In genomic region chr5:178793156-178793555, GRCh38 we compare ENCODE assay signal across 9 cellular contexts.
DNase-seq lines count a peak whose midpoint lies in the region; ATAC-seq and TF ChIP-seq lines count a peak whose summit lies in the region.
"Had no signal": no experiment of that assay in that cellular context is flagged by ENCODE, and none has a peak within 500 bp of the region (broad histone marks: within the 10 kb centered on the region; RNA-seq: fewer than 3 reads in every experiment).

No MANE protein-coding gene starts in this region.

- H3K9me3 ChIP-seq in Loucy (ENCODE audit: insufficient read depth, low read depth, low read length) (no peaks in the 10 kb centered on the region), neuronal stem cell (replicated peaks in 1 of 2; ENCODE audit: control insufficient read depth in 2 of 2, insufficient read depth in 1 of 2, low read depth in 1 of 2, low read length in 2 of 2) (peaks cover 0 to 27% of the 10 kb centered on the region in 2 donors)
- H3K9me3 ChIP-seq in CD4-positive, alpha-beta memory T cell (ENCODE audit: control insufficient read depth in 1 of 2, low read length in 2 of 2): no peaks in the 10 kb centered on the region

- H3K27me3 ChIP-seq in Loucy (ENCODE audit: insufficient read depth, low read length, poor library complexity, severe bottlenecking): no peaks in the 10 kb centered on the region
- no peaks in the 10 kb centered on the region for H3K27me3 ChIP-seq in neuronal stem cell (ENCODE audit: control insufficient read depth in 3 of 3, insufficient read depth in 3 of 3, low read depth in 1 of 3, low read length in 3 of 3)
- no peaks in the 10 kb centered on the region for H3K27me3 ChIP-seq in CD4-positive, alpha-beta memory T cell (ENCODE audit: insufficient read depth, low read length)

- TF ChIP-seq CTCF in Loucy (conservative IDR thresholded peaks at IDR 0.05; ENCODE audit: low read length): peak; percentile 36
- peak; percentile 26 for TF ChIP-seq CTCF in choroid plexus epithelial cell (conservative IDR thresholded peaks at IDR 0.05; ENCODE audit: low read depth, low read length)

- no peak overlapping the region for H4K8ac ChIP-seq in neuronal stem cell (ENCODE audit: low read depth, low read length)

- POLR2A ChIA-PET in CD4-positive, alpha-beta memory T cell (lab: Charles Lee; ENCODE audit: partially characterized antibody): no interaction called here

- no peak overlapping the region for H2BK12ac ChIP-seq in neuronal stem cell (ENCODE audit: low read length)

- H3K4me3 ChIP-seq in Loucy (ENCODE audit: low read length, poor library complexity, severe bottlenecking) (no peak overlapping the region), choroid plexus epithelial cell (ENCODE audit: low read depth, low read length) (no peak overlapping the region), neuronal stem cell (ENCODE audit: low read length in 2 of 2) (no peak overlapping the region)
- no peak overlapping the region for H3K4me3 ChIP-seq in CD4-positive, alpha-beta memory T cell (ENCODE audit: low read length in 2 of 2)

- H3K4me1 Mint-ChIP-seq in CD4-positive, alpha-beta memory T cell: no peaks in the 10 kb centered on the region

- no peaks in the 10 kb centered on the region for H3F3A ChIP-seq in Loucy (ENCODE audit: low read depth)

- peaks cover under 1 to 10% of the 10 kb centered on the region in 2 donors for H3K27me3 Mint-ChIP-seq in CD4-positive, alpha-beta memory T cell

- H3K4me2 ChIP-seq in Loucy (ENCODE audit: low read depth, low read length, poor library complexity, severe bottlenecking) (no peak overlapping the region), neuronal stem cell (ENCODE audit: insufficient read depth, low read length, poor library complexity, severe bottlenecking) (no peak overlapping the region)

- no peak overlapping the region for H2BK120ac ChIP-seq in neuronal stem cell (ENCODE audit: low read depth, low read length)

- H3K14ac ChIP-seq in neuronal stem cell (ENCODE audit: low read length): no peak overlapping the region

- H2BK5ac ChIP-seq in neuronal stem cell (ENCODE audit: low read length): no peak overlapping the region

- no peaks in the 10 kb centered on the region for H3K79me2 ChIP-seq in Loucy (ENCODE audit: insufficient read depth, low read length)

- peaks cover 0 to 2% (median 0%) of the 10 kb centered on the region in 8 donors for H3K9me3 Mint-ChIP-seq in CD4-positive, alpha-beta memory T cell

- H3K9ac ChIP-seq in Loucy (ENCODE audit: low read depth, low read length, poor library complexity, severe bottlenecking): no peak overlapping the region
- no peak overlapping the region for H3K9ac ChIP-seq in neuronal stem cell (ENCODE audit: low read depth, low read length, poor library complexity)

- no peak for ATAC-seq in Right ventricle myocardium inferior
- ATAC-seq: naive thymus-derived CD4-positive, alpha-beta T cell had no signal

- no peak overlapping the region for H3K27ac Mint-ChIP-seq in CD4-positive, alpha-beta memory T cell
- H3K27ac Mint-ChIP-seq: naive thymus-derived CD4-positive, alpha-beta T cell had no signal

- H2AFZ ChIP-seq in Loucy (ENCODE audit: low read length) (no peak overlapping the region), neuronal stem cell (ENCODE audit: low read length) (no peak overlapping the region)

- H3K79me1 ChIP-seq in neuronal stem cell (ENCODE audit: low read depth, low read length): no peaks in the 10 kb centered on the region

- no peak overlapping the region for H3K4me3 Mint-ChIP-seq in CD4-positive, alpha-beta memory T cell
- H3K4me3 Mint-ChIP-seq: naive thymus-derived CD4-positive, alpha-beta T cell had no signal

- H4K91ac ChIP-seq in neuronal stem cell (ENCODE audit: low read depth, low read length, poor library complexity): no peak overlapping the region

- H3K27ac ChIP-seq in neuronal stem cell (replicated peaks; ENCODE audit: low read length): no peak overlapping the region
- no peak overlapping the region for H3K27ac ChIP-seq in CD4-positive, alpha-beta memory T cell (ENCODE audit: low read depth, low read length)

- H2AK5ac ChIP-seq in neuronal stem cell (ENCODE audit: low read depth, low read length): no peak overlapping the region

- no CpG with 5 or more reads among the region's 12 CpGs for WGBS in neuronal stem cell (ENCODE audit: extremely low coverage in 2 of 2, insufficient read length in 2 of 2, insufficient replicate concordance in 1 of 2), 2 donors

- no peaks in the 10 kb centered on the region for H3K9me2 ChIP-seq in Loucy (replicated peaks; ENCODE audit: low read depth, low read length)

- H2BK15ac ChIP-seq in neuronal stem cell (ENCODE audit: low read length): no peak overlapping the region

- H3K4ac ChIP-seq in neuronal stem cell (ENCODE audit: low read length): no peak overlapping the region

- DNase-seq in NCI-H2196 (lab: John Stamatoyannopoulos, UW; ENCODE audit: unreplicated experiment) (peak; percentile 10), NCI-H2196 treated with DMSO at 0.1 percent for 48 hours (lab: John Stamatoyannopoulos, UW; ENCODE audit: unreplicated experiment) (no peak), choroid plexus epithelial cell (ENCODE audit: low read depth) (no peak), neuronal stem cell (ENCODE audit: low spot score) (no peak), Right ventricle myocardium inferior (ENCODE audit: missing footprints) (no peak)
- DNase-seq in stimulated activated CD4-positive, alpha-beta T cell treated with anti-CD3 and anti-CD28 coated beads, Interleukin-12 subunit alpha, Interleukin-12 subunit beta, amount 100 ng/mL, for 48 hours (ENCODE audit: low read depth in 2 of 3, low spot score in 1 of 3): peak in 2 of 3 donors; percentile 3 to 4
- DNase-seq in CD4-positive, alpha-beta memory T cell: no peak

- no peaks in the 10 kb centered on the region for H3K36me3 Mint-ChIP-seq in CD4-positive, alpha-beta memory T cell
- H3K36me3 Mint-ChIP-seq: naive thymus-derived CD4-positive, alpha-beta T cell had no signal

- no peak overlapping the region for H3K18ac ChIP-seq in neuronal stem cell (ENCODE audit: low read length)

- intact Hi-C loops in CD4-positive, alpha-beta memory T cell (cut with micrococcal nuclease): no loop called here
- intact Hi-C loops in Right ventricle myocardium inferior (cut with DNase I): loop anchor here (10.0 kb wide), 1 partner anchor 702 kb away; no protein-coding TSS in a partner anchor

- no peaks in the 10 kb centered on the region for H3K4me1 ChIP-seq in Loucy (ENCODE audit: insufficient read depth, low read length, poor library complexity, severe bottlenecking)
- H3K4me1 ChIP-seq in neuronal stem cell (ENCODE audit: control insufficient read depth in 2 of 2, insufficient read depth in 1 of 2, low read depth in 1 of 2, low read length in 2 of 2): no peaks in the 10 kb centered on the region
- H3K4me1 ChIP-seq in CD4-positive, alpha-beta memory T cell (ENCODE audit: insufficient read depth, low read length): no peaks in the 10 kb centered on the region

- no peaks in the 10 kb centered on the region for H4K20me1 ChIP-seq in Loucy (ENCODE audit: insufficient read depth, low read length, poor library complexity, severe bottlenecking)

- CTCF ChIA-PET in CD4-positive, alpha-beta memory T cell (lab: Charles Lee; ENCODE audit: partially characterized antibody): no interaction called here

- no peak overlapping the region for H3K23ac ChIP-seq in neuronal stem cell (ENCODE audit: low read depth, low read length, poor library complexity)

- no peaks in the 10 kb centered on the region for H3K36me3 ChIP-seq in Loucy (ENCODE audit: insufficient read depth, low read length)
- H3K36me3 ChIP-seq in neuronal stem cell (replicated peaks in 1 of 2; ENCODE audit: control insufficient read depth in 2 of 2, insufficient read depth in 2 of 2, low read length in 2 of 2): no peaks in the 10 kb centered on the region
- H3K36me3 ChIP-seq in CD4-positive, alpha-beta memory T cell (ENCODE audit: insufficient read depth, low read length): no peaks in the 10 kb centered on the region

Comparison
In these comparisons a context has a peak if more than half of its experiments do, and no peak if none do; other contexts are left out.
1. DNase-seq: peak in NCI-H2196 (single experiment) and stimulated activated CD4-positive, alpha-beta T cell treated with anti-CD3 and anti-CD28 coated beads, Interleukin-12 subunit alpha, Interleukin-12 subunit beta, amount 100 ng/mL, for 48 hours (2 of 3); none in NCI-H2196 treated with DMSO at 0.1 percent for 48 hours (single experiment), choroid plexus epithelial cell (single experiment), neuronal stem cell (single experiment), CD4-positive, alpha-beta memory T cell (0 of 5) and Right ventricle myocardium inferior (single experiment).